ENCODE assay signal across 1 cellular context in genomic region chr5:37840036-37840909, GRCh38.
TF ChIP-seq lines count a peak whose summit lies in the region.

TSS of gene GDNF (minus strand) at chr5:37840041. CDS start at chr5:37834796, 5,245 bp downstream.

TF ChIP-seq in HEK293, 187 proteins besides CTCF, POLR2A, EP300 and RAD21 (continued from another document and continues in another):
- peak; percentile 45; the same call in 1 of the 2 replicates for TF ChIP-seq ZBTB10 (tag by site-specific recombination; IDR thresholded peaks at IDR 0.05)
- TF ChIP-seq KLF10 (tag by site-specific recombination; IDR thresholded peaks at IDR 0.05), result no peak
- TF ChIP-seq ZBTB26 (tag by site-specific recombination; optimal IDR thresholded peaks at IDR 0.05), result peak; percentile 97
- TF ChIP-seq ZNF121 (tag by site-specific recombination; IDR thresholded peaks at IDR 0.05), result peak; percentile 47; the same call in 1 of the 2 replicates
- TF ChIP-seq, protein P1, sequence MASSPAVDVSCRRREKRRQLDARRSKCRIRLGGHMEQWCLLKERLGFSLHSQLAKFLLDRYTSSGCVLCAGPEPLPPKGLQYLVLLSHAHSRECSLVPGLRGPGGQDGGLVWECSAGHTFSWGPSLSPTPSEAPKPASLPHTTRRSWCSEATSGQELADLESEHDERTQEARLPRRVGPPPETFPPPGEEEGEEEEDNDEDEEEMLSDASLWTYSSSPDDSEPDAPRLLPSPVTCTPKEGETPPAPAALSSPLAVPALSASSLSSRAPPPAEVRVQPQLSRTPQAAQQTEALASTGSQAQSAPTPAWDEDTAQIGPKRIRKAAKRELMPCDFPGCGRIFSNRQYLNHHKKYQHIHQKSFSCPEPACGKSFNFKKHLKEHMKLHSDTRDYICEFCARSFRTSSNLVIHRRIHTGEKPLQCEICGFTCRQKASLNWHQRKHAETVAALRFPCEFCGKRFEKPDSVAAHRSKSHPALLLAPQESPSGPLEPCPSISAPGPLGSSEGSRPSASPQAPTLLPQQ (tag by site-specific recombination; IDR thresholded peaks at IDR 0.05), result peak; percentile 82
- TF ChIP-seq GLI2 (tag by site-specific recombination; IDR thresholded peaks at IDR 0.05; ENCODE audit: borderline replicate concordance, low read depth), result no peak
- no peak for TF ChIP-seq RBAK (tag by site-specific recombination; IDR thresholded peaks at IDR 0.05)
- TF ChIP-seq ZNF335 (tag by site-specific recombination; conservative IDR thresholded peaks at IDR 0.05), result peak; percentile 92
- TF ChIP-seq ZNF768 (tag by site-specific recombination; IDR thresholded peaks at IDR 0.05), result no peak
- TF ChIP-seq ZBTB7A (tag by site-specific recombination; IDR thresholded peaks at IDR 0.05; ENCODE audit: low read depth), result peak; percentile 42
- TF ChIP-seq ZBTB11 (tag by site-specific recombination; conservative IDR thresholded peaks at IDR 0.05; ENCODE audit: low read depth), result peak; percentile 17
- TF ChIP-seq REPIN1 (tag by site-specific recombination; IDR thresholded peaks at IDR 0.05; ENCODE audit: low read depth), result peak; percentile 54; the same call in 1 of the 2 replicates
- TF ChIP-seq ZBTB49 (tag by site-specific recombination; IDR thresholded peaks at IDR 0.05; ENCODE audit: low read depth), result no peak
- peak; percentile 78 for TF ChIP-seq ZNF2 (tag by site-specific recombination; IDR thresholded peaks at IDR 0.05)
- TF ChIP-seq ZNF830 (tag by site-specific recombination; IDR thresholded peaks at IDR 0.05; ENCODE audit: low read depth), result no peak
- peak; percentile 75; the same call in 1 of the 2 replicates for TF ChIP-seq ZNF391 (tag by site-specific recombination; IDR thresholded peaks at IDR 0.05; ENCODE audit: borderline replicate concordance, low read depth)
- TF ChIP-seq ZNF776 (tag by site-specific recombination; IDR thresholded peaks at IDR 0.05; ENCODE audit: borderline replicate concordance), result no peak
- peak; percentile 94 for TF ChIP-seq GLIS2 (tag by site-specific recombination; IDR thresholded peaks at IDR 0.05)
- 0 out of 2 replicates have a peak, but pooled peaks have one; percentile 13 for TF ChIP-seq ZNF596 (tag by site-specific recombination; IDR thresholded peaks at IDR 0.05)
- TF ChIP-seq ZNF394 (tag by site-specific recombination; IDR thresholded peaks at IDR 0.05; ENCODE audit: borderline replicate concordance), result peak; percentile 77
- TF ChIP-seq ZNF623 (tag by site-specific recombination; IDR thresholded peaks at IDR 0.05), result no peak
- TF ChIP-seq ZFHX2 (tag by site-specific recombination; conservative IDR thresholded peaks at IDR 0.05), result peak; percentile 70
- TF ChIP-seq ZIC2 (tag by site-specific recombination; IDR thresholded peaks at IDR 0.05), result peak; percentile 63
- TF ChIP-seq, protein P2, sequence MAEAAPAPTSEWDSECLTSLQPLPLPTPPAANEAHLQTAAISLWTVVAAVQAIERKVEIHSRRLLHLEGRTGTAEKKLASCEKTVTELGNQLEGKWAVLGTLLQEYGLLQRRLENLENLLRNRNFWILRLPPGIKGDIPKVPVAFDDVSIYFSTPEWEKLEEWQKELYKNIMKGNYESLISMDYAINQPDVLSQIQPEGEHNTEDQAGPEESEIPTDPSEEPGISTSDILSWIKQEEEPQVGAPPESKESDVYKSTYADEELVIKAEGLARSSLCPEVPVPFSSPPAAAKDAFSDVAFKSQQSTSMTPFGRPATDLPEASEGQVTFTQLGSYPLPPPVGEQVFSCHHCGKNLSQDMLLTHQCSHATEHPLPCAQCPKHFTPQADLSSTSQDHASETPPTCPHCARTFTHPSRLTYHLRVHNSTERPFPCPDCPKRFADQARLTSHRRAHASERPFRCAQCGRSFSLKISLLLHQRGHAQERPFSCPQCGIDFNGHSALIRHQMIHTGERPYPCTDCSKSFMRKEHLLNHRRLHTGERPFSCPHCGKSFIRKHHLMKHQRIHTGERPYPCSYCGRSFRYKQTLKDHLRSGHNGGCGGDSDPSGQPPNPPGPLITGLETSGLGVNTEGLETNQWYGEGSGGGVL (tag by site-specific recombination; IDR thresholded peaks at IDR 0.05), result peak; percentile 50
- TF ChIP-seq ZNF549 (tag by site-specific recombination; IDR thresholded peaks at IDR 0.05), result no peak
- no peak for TF ChIP-seq ZNF146 (tag by site-specific recombination; IDR thresholded peaks at IDR 0.05)
- TF ChIP-seq, protein P3, sequence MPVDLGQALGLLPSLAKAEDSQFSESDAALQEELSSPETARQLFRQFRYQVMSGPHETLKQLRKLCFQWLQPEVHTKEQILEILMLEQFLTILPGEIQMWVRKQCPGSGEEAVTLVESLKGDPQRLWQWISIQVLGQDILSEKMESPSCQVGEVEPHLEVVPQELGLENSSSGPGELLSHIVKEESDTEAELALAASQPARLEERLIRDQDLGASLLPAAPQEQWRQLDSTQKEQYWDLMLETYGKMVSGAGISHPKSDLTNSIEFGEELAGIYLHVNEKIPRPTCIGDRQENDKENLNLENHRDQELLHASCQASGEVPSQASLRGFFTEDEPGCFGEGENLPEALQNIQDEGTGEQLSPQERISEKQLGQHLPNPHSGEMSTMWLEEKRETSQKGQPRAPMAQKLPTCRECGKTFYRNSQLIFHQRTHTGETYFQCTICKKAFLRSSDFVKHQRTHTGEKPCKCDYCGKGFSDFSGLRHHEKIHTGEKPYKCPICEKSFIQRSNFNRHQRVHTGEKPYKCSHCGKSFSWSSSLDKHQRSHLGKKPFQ (tag by site-specific recombination; IDR thresholded peaks at IDR 0.05), result 0 out of 2 replicates have a peak, but pooled peaks have one; percentile 19
- no peak for TF ChIP-seq ZNF274 (IDR thresholded peaks at IDR 0.05; ENCODE audit: low read length)
- TF ChIP-seq ZNF274 (tag by site-specific recombination; IDR thresholded peaks at IDR 0.05; ENCODE audit: borderline replicate concordance), result no peak
- no peak for TF ChIP-seq ZNF837 (tag by site-specific recombination; IDR thresholded peaks at IDR 0.05)
- no peak for TF ChIP-seq ZBTB6 (tag by site-specific recombination; IDR thresholded peaks at IDR 0.05)
- TF ChIP-seq ZXDB (tag by site-specific recombination; IDR thresholded peaks at IDR 0.05), result peak; percentile 65; the same call in 1 of the 2 replicates
- TF ChIP-seq ZNF169 (tag by site-specific recombination; IDR thresholded peaks at IDR 0.05), result no peak
- no peak for TF ChIP-seq ZFP3 (tag by site-specific recombination; IDR thresholded peaks at IDR 0.05; ENCODE audit: low read depth)
- TF ChIP-seq, protein P4, sequence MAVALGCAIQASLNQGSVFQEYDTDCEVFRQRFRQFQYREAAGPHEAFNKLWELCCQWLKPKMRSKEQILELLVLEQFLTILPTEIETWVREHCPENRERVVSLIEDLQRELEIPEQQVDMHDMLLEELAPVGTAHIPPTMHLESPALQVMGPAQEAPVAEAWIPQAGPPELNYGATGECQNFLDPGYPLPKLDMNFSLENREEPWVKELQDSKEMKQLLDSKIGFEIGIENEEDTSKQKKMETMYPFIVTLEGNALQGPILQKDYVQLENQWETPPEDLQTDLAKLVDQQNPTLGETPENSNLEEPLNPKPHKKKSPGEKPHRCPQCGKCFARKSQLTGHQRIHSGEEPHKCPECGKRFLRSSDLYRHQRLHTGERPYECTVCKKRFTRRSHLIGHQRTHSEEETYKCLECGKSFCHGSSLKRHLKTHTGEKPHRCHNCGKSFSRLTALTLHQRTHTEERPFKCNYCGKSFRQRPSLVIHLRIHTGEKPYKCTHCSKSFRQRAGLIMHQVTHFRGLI (tag by site-specific recombination; IDR thresholded peaks at IDR 0.05), result peak; percentile 90
- no peak for TF ChIP-seq KLF16 (tag by site-specific recombination; IDR thresholded peaks at IDR 0.05)
- no peak for TF ChIP-seq ZNF350 (tag by site-specific recombination; IDR thresholded peaks at IDR 0.05)
- peak; percentile 59; the same call in 1 of the 2 replicates for TF ChIP-seq ZNF610 (tag by site-specific recombination; IDR thresholded peaks at IDR 0.05; ENCODE audit: borderline replicate concordance)
